Comparison of ENCODE assay signal across 8 cellular contexts in genomic region chr15:23467110-23467600, GRCh38. TPM values are rescaled to one million over a fixed set of nuclear protein-coding genes. Genes with fewer than 3 reads are reported as not detected.
DNase-seq lines count a peak whose midpoint lies in the region; ATAC-seq, FAIRE-seq and TF ChIP-seq lines count a peak whose summit lies in the region.

No MANE protein-coding gene starts in this region.

- intact Hi-C loops in posterior vena cava (cut with DNase I), result no loop called here

- H3K36me3 Mint-ChIP-seq in stimulated activated naive B cell treated with anti-CD40 and anti-IgM and Interleukin-4, amounts not matched to agents 10 μg/mL and 1 μg/mL and 100 μg/mL, for 72 hours, result no peaks in the 10 kb centered on the region
- peaks cover 15% of the 10 kb centered on the region for H3K36me3 Mint-ChIP-seq in WTC11

- POLR2A ChIA-PET in WTC11 (lab: Charles Lee), result no interaction called here

- TF ChIP-seq CTCF in WTC11 (IDR thresholded peaks at IDR 0.05), result no peak

- no peak overlapping the region for H3K4me3 Mint-ChIP-seq in stimulated activated naive B cell treated with anti-CD40 and anti-IgM and Interleukin-4, amounts not matched to agents 10 μg/mL and 1 μg/mL and 100 μg/mL, for 72 hours
- H3K4me3 Mint-ChIP-seq in WTC11, result no peak overlapping the region

- no peaks in the 10 kb centered on the region for H3K4me1 Mint-ChIP-seq in stimulated activated naive B cell treated with anti-CD40 and anti-IgM and Interleukin-4, amounts not matched to agents 10 μg/mL and 1 μg/mL and 100 μg/mL, for 72 hours
- no peaks in the 10 kb centered on the region for H3K4me1 Mint-ChIP-seq in WTC11

- H3K9me3 Mint-ChIP-seq in stimulated activated naive B cell treated with anti-CD40 and anti-IgM and Interleukin-4, amounts not matched to agents 10 μg/mL and 1 μg/mL and 100 μg/mL, for 72 hours, result no peaks in the 10 kb centered on the region
- H3K9me3 Mint-ChIP-seq in WTC11, result peaks cover 43% of the 10 kb centered on the region

- ATAC-seq in stimulated activated naive B cell treated with anti-CD40 and anti-IgM and Interleukin-4, amounts not matched to agents 10 μg/mL and 1 μg/mL and 100 μg/mL, for 72 hours (replicated peaks), result peak; percentile 43 to 50
- no peak for ATAC-seq in WTC11

- no peak overlapping the region for H3K27ac Mint-ChIP-seq in stimulated activated naive B cell treated with anti-CD40 and anti-IgM and Interleukin-4, amounts not matched to agents 10 μg/mL and 1 μg/mL and 100 μg/mL, for 72 hours
- H3K27ac Mint-ChIP-seq in WTC11, result no peak overlapping the region

- peaks cover 0 to 8% of the 10 kb centered on the region in 2 donors for H3K27me3 Mint-ChIP-seq in stimulated activated naive B cell treated with anti-CD40 and anti-IgM and Interleukin-4, amounts not matched to agents 10 μg/mL and 1 μg/mL and 100 μg/mL, for 72 hours
- H3K27me3 Mint-ChIP-seq in WTC11 (ENCODE audit: low read depth), result no peaks in the 10 kb centered on the region

- peak; percentile 28 for DNase-seq in A172 (ENCODE audit: low spot score)
- DNase-seq in GM19239 (ENCODE audit: insufficient read length, low spot score), result peak; percentile 13
- peak; percentile 59 for DNase-seq in OCI-M1 (lab: John Stamatoyannopoulos, UW)
- DNase-seq in fibroblast of peridontal ligament (ENCODE audit: extremely low read depth), result peak; percentile 39
- no peak for DNase-seq in stimulated activated naive B cell treated with anti-CD40 and anti-IgM and Interleukin-4, amounts not matched to agents 10 μg/mL and 1 μg/mL and 100 μg/mL, for 72 hours
- no peak for DNase-seq in posterior vena cava (ENCODE audit: low spot score)
- no peak for DNase-seq in WTC11 (ENCODE audit: low spot score)
- no peak for DNase-seq in activated naive CD4-positive, alpha-beta T cell treated with anti-CD3 and anti-CD28 coated beads, Interleukin-2, amount 50 U/mL, for 16 hours

- FAIRE-seq in GM19239 (lab: Jason Lieb, UNC), result no peak

- CTCF ChIA-PET in WTC11 (lab: Charles Lee), result no interaction called here

TF ChIP-seq in WTC11, 78 proteins besides CTCF, POLR2A, EP300 and RAD21 (continues in another document):
- TF ChIP-seq ARID4B (CRISPR knock-in tag; IDR thresholded peaks at IDR 0.05; ENCODE audit: borderline replicate concordance), result no peak
- TF ChIP-seq MXD4 (CRISPR knock-in tag; IDR thresholded peaks at IDR 0.05; ENCODE audit: borderline replicate concordance), result no peak
- no peak for TF ChIP-seq RORB (CRISPR knock-in tag; IDR thresholded peaks at IDR 0.05)
- no peak for TF ChIP-seq MYBL2 (CRISPR knock-in tag; IDR thresholded peaks at IDR 0.05)
- TF ChIP-seq E2F1 (CRISPR knock-in tag; IDR thresholded peaks at IDR 0.05), result no peak
- TF ChIP-seq FOXJ3 (CRISPR knock-in tag; IDR thresholded peaks at IDR 0.05; ENCODE audit: borderline replicate concordance), result no peak
- no peak for TF ChIP-seq PRDM15 (CRISPR knock-in tag; IDR thresholded peaks at IDR 0.05)
- no peak for TF ChIP-seq ETV6 (CRISPR knock-in tag; IDR thresholded peaks at IDR 0.05)
- TF ChIP-seq HMGA2 (CRISPR knock-in tag; IDR thresholded peaks at IDR 0.05), result no peak
- no peak for TF ChIP-seq ZNF281 (CRISPR knock-in tag; IDR thresholded peaks at IDR 0.05)

RNA-seq across cellular contexts. Expression of gene GOLGA6L2, which starts 20.1 kb away (rescaled TPM):
- not detected in 2 replicates for total RNA-seq in A172 (2014; rRNA removed; shearing (Covaris generic))
- not detected for total RNA-seq in posterior vena cava
- not detected in 3 replicates for total RNA-seq in WTC11 (2021)

Comparison
In these comparisons a context has a peak if more than half of its experiments do, and no peak if none do; other contexts are left out.
1. DNase-seq: peak in A172 (single experiment), GM19239 (single experiment), OCI-M1 (single experiment) and fibroblast of peridontal ligament (single experiment); none in stimulated activated naive B cell treated with anti-CD40 and anti-IgM and Interleukin-4, amounts not matched to agents 10 μg/mL and 1 μg/mL and 100 μg/mL, for 72 hours (single experiment), posterior vena cava (single experiment), WTC11 (single experiment) and activated naive CD4-positive, alpha-beta T cell treated with anti-CD3 and anti-CD28 coated beads, Interleukin-2, amount 50 U/mL, for 16 hours (single experiment).